ENCODE assay signal across 12 cellular contexts in the genomic region with DNA sequence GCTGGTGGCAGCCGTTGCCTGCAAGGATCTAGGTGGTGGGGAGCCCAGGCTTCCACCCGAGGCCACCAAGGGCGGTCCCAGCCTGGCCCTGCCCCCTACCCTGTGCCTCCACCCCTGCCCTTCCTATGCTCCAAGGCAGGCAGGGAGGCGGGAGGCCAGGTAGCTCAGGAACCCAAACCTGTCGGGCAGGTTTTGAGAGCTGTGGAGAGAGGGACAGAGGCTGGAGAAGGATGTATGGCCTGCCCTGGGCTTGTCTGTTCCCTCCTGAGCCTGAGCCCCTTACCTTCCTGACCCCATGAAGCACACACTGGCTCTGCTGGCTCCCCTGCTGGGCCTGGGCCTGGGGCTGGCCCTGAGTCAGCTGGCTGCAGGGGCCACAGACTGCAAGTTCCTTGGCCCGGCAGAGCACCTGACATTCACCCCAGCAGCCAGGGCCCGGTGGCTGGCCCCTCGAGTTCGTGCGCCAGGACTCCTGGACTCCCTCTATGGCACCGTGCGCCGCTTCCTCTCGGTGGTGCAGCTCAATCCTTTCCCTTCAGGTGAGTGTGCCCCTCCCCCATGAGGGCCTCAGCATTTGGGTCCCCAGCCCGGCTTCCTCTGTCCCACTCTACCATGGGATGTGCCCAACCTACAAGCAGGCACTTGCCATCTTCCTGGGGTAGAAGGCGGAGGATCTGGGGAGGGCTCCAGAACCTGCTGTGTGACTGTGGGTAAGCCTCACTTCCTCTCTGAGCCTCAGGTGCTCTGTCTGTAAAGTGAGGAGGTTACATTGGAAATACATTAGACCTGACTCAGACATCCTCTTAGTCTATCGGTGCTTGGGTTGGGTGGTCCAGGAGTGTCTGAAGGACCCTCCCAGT. TPM values are rescaled to one million over a fixed set of nuclear protein-coding genes. Genes with fewer than 3 reads are reported as not detected.
DNase-seq lines count a peak whose midpoint lies in the region; ATAC-seq and TF ChIP-seq lines count a peak whose summit lies in the region.
"Had no signal": no experiment of that assay in that cellular context is flagged by ENCODE, and none has a peak within 500 bp of the region (broad histone marks: within the 10 kb centered on the region; RNA-seq: fewer than 3 reads in every experiment).

A gene with protein sequence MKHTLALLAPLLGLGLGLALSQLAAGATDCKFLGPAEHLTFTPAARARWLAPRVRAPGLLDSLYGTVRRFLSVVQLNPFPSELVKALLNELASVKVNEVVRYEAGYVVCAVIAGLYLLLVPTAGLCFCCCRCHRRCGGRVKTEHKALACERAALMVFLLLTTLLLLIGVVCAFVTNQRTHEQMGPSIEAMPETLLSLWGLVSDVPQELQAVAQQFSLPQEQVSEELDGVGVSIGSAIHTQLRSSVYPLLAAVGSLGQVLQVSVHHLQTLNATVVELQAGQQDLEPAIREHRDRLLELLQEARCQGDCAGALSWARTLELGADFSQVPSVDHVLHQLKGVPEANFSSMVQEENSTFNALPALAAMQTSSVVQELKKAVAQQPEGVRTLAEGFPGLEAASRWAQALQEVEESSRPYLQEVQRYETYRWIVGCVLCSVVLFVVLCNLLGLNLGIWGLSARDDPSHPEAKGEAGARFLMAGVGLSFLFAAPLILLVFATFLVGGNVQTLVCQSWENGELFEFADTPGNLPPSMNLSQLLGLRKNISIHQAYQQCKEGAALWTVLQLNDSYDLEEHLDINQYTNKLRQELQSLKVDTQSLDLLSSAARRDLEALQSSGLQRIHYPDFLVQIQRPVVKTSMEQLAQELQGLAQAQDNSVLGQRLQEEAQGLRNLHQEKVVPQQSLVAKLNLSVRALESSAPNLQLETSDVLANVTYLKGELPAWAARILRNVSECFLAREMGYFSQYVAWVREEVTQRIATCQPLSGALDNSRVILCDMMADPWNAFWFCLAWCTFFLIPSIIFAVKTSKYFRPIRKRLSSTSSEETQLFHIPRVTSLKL (plus strand): TSS at position 159 of the 860 bp plus-strand sequence. CDS start 137 bp downstream, at position 296.

- H3K27me3 ChIP-seq in HCT116 (ENCODE audit: insufficient read depth, low read length) (no peaks in the 10 kb centered on the region), NT2/D1 (ENCODE audit: insufficient read depth, insufficient read length) (no peaks in the 10 kb centered on the region), rectal smooth muscle tissue (ENCODE audit: control insufficient read depth, insufficient read depth, low read length) (no peaks in the 10 kb centered on the region)

- DNase-seq in HCT116 (ENCODE audit: low read depth, low spot score) (peak; percentile 27), NT2/D1 (ENCODE audit: low read depth, low spot score) (no peak), iPS-NIHi7 (ENCODE audit: extremely low spot score) (peak; percentile 85), AG08396 (ENCODE audit: low spot score) (no peak), SK-N-DZ (ENCODE audit: low spot score) (no peak)
- DNase-seq in stimulated activated CD4-positive, alpha-beta T cell treated with anti-CD3 and anti-CD28 coated beads, Interleukin-2, amount 100 ng/mL, for 24 hours, result no peak
- DNase-seq: cerebellar nuclear complex, NCI-H2029, occipital lobe had no signal

- H3K9me3 ChIP-seq in HCT116 (ENCODE audit: control insufficient read depth in 1 of 2, insufficient read depth in 1 of 2, low read depth in 1 of 2, low read length in 2 of 2) (no peaks in the 10 kb centered on the region), NT2/D1 (ENCODE audit: insufficient read depth, low read length) (no peaks in the 10 kb centered on the region)
- H3K9me3 ChIP-seq: HAP-1 had no signal

- H2AFZ ChIP-seq in HCT116 (ENCODE audit: low read depth, low read length, poor library complexity, severe bottlenecking), result peak within 1 kb of the TSS; percentile 26

- POLR2A ChIA-PET in HCT116 (lab: Charles Lee), result no interaction called here

- ATAC-seq in HCT116 (peak; percentile 80), GM21447 (IDR thresholded peaks at IDR 0.05; ENCODE audit: unreplicated experiment) (no peak)

- peak within 1 kb of the TSS; percentile 13 to 44 for H3K4me3 ChIP-seq in HCT116 (replicated peaks in 1 of 2; ENCODE audit: low read depth in 1 of 2, low read length in 2 of 2)
- H3K4me3 ChIP-seq in NT2/D1 (ENCODE audit: insufficient read length, low read depth), result no peak within 1 kb of the TSS
- peak within 1 kb of the TSS; percentile 47 for H3K4me3 ChIP-seq in rectal smooth muscle tissue (ENCODE audit: low read length)
- H3K4me3 ChIP-seq: HAP-1 had no signal

- intact Hi-C loops in HCT116 (cut with micrococcal nuclease), result no loop called here

- no peak for TF ChIP-seq CTCF in HCT116 (IDR thresholded peaks at IDR 0.05 in 2 of 3, conservative IDR thresholded peaks at IDR 0.05 in 1 of 3; ENCODE audit: borderline replicate concordance in 1 of 3, insufficient read depth in 1 of 3, low read depth in 2 of 3, low read length in 2 of 3)

- H3K4me1 ChIP-seq in HCT116 (ENCODE audit: control insufficient read depth in 1 of 2, insufficient read depth in 2 of 2, low read length in 2 of 2), result peaks cover 33 to 61% of the 10 kb centered on the region in 2 experiments
- H3K4me1 ChIP-seq in NT2/D1 (ENCODE audit: insufficient read depth, insufficient read length), result peaks cover 36% of the 10 kb centered on the region
- H3K4me1 ChIP-seq in rectal smooth muscle tissue (ENCODE audit: control insufficient read depth, insufficient read depth, low read length), result no peaks in the 10 kb centered on the region
- H3K4me1 ChIP-seq: HAP-1 had no signal

- RAD21 ChIA-PET in HCT116 (lab: Charles Lee; ENCODE audit: low non-redundant PET in 1 of 2, low total read pairs in 2 of 2, uncharacterized antibody in 2 of 2, unreplicated experiment in 2 of 2), result no interaction called here

- no peak for TF ChIP-seq RAD21 in HCT116 (IDR thresholded peaks at IDR 0.05; ENCODE audit: low read depth)

- H3K4me2 ChIP-seq in HCT116 (ENCODE audit: low read length), result peak within 1 kb of the TSS; percentile 78

- H3K27ac ChIP-seq in HCT116 (ENCODE audit: low read depth, low read length), result peak within 1 kb of the TSS; percentile 76
- H3K27ac ChIP-seq in rectal smooth muscle tissue (ENCODE audit: low read depth, low read length), result no peak within 1 kb of the TSS

- H4K20me1 ChIP-seq in HCT116 (ENCODE audit: insufficient read depth), result no peaks in the 10 kb centered on the region

- TF ChIP-seq POLR2A in HCT116 (IDR thresholded peaks at IDR 0.05; ENCODE audit: borderline replicate concordance, extremely low read depth, insufficient read depth, insufficient read length), result no peak

- TSS peak; percentile 46 for BruUV-seq in HCT116 (replicated peaks; lab: Mats Ljungman, UMichigan)

- no peaks in the 10 kb centered on the region for H3K9me2 ChIP-seq in HCT116 (ENCODE audit: insufficient read depth)

- H3K36me3 ChIP-seq in HCT116 (ENCODE audit: control insufficient read depth in 1 of 2, insufficient read depth in 2 of 2, low read length in 2 of 2) (no peaks in the 10 kb centered on the region), NT2/D1 (ENCODE audit: insufficient read depth, insufficient read length, low read length) (no peaks in the 10 kb centered on the region), rectal smooth muscle tissue (ENCODE audit: control insufficient read depth, insufficient read depth, low read length) (no peaks in the 10 kb centered on the region)
- H3K36me3 ChIP-seq: HAP-1 had no signal

- no peaks in the 10 kb centered on the region for H3K79me2 ChIP-seq in HCT116 (ENCODE audit: insufficient read depth, low read length)

- CTCF ChIA-PET in HCT116 (lab: Charles Lee), result interaction anchor here (0.6 to 1.2 kb wide), 2 partner anchors 12 to 43 kb away, joined by 4 to 5 read pairs; no protein-coding TSS in a partner anchor

- H3K9ac ChIP-seq in HCT116 (ENCODE audit: low read length) (peak within 1 kb of the TSS; percentile 38), NT2/D1 (ENCODE audit: insufficient read length, low read depth) (peak within 1 kb of the TSS; percentile 26), rectal smooth muscle tissue (ENCODE audit: low read length) (no peak within 1 kb of the TSS)

TF ChIP-seq in HCT116, 20 proteins besides CTCF, POLR2A, EP300 and RAD21:
- TF ChIP-seq, protein P1, sequence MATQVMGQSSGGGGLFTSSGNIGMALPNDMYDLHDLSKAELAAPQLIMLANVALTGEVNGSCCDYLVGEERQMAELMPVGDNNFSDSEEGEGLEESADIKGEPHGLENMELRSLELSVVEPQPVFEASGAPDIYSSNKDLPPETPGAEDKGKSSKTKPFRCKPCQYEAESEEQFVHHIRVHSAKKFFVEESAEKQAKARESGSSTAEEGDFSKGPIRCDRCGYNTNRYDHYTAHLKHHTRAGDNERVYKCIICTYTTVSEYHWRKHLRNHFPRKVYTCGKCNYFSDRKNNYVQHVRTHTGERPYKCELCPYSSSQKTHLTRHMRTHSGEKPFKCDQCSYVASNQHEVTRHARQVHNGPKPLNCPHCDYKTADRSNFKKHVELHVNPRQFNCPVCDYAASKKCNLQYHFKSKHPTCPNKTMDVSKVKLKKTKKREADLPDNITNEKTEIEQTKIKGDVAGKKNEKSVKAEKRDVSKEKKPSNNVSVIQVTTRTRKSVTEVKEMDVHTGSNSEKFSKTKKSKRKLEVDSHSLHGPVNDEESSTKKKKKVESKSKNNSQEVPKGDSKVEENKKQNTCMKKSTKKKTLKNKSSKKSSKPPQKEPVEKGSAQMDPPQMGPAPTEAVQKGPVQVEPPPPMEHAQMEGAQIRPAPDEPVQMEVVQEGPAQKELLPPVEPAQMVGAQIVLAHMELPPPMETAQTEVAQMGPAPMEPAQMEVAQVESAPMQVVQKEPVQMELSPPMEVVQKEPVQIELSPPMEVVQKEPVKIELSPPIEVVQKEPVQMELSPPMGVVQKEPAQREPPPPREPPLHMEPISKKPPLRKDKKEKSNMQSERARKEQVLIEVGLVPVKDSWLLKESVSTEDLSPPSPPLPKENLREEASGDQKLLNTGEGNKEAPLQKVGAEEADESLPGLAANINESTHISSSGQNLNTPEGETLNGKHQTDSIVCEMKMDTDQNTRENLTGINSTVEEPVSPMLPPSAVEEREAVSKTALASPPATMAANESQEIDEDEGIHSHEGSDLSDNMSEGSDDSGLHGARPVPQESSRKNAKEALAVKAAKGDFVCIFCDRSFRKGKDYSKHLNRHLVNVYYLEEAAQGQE (IDR thresholded peaks at IDR 0.05; ENCODE audit: low read depth), result no peak
- TF ChIP-seq POLR2AphosphoS5 (IDR thresholded peaks at IDR 0.05; ENCODE audit: low read depth, low read length) (peak; percentile 72), SRF (IDR thresholded peaks at IDR 0.05; ENCODE audit: low read depth) (no peak), YY1 (IDR thresholded peaks at IDR 0.05; ENCODE audit: extremely low read depth, insufficient replicate concordance, low read depth, low read length) (peak; percentile 47), JUND (IDR thresholded peaks at IDR 0.05) (no peak)

RNA-seq across cellular contexts. Expression of the gene that starts here (rescaled TPM):
- 11.9 TPM for total RNA-seq in HCT116 (2021; ENCODE audit: unreplicated experiment)
- 10.3 and 12.2 TPM in 2 replicates for polyA plus RNA-seq in HCT116 (2012)
- polyA plus RNA-seq in SK-N-DZ (2014; cell fraction: cytosol; rRNA removed), result 0.41 and 2.3 TPM in 2 replicates
- 2.1 and 2.2 TPM in 2 replicates for polyA plus RNA-seq in SK-N-DZ (2014; cell fraction: nucleus; rRNA removed)

Comparison
In these comparisons a context has a peak if more than half of its experiments do, and no peak if none do; other contexts are left out.
1. DNase-seq: peak in HCT116 (single experiment) and iPS-NIHi7 (single experiment); none in NT2/D1 (single experiment), stimulated activated CD4-positive, alpha-beta T cell treated with anti-CD3 and anti-CD28 coated beads, Interleukin-2, amount 100 ng/mL, for 24 hours (0 of 2), AG08396 (single experiment) and SK-N-DZ (single experiment).